Comparison of ENCODE assay signal across 1 cellular context in genomic region chr10:76711374-76711997, GRCh38.
TF ChIP-seq lines count a peak whose summit lies in the region.

No MANE protein-coding gene starts in this region.

TF ChIP-seq in GM23338, 12 proteins besides CTCF, POLR2A, EP300 and RAD21 (continued from another document):
- TF ChIP-seq REST (IDR thresholded peaks at IDR 0.05; ENCODE audit: unreplicated experiment), result no peak
- no peak for TF ChIP-seq JUNB (IDR thresholded peaks at IDR 0.05; ENCODE audit: unreplicated experiment)
- TF ChIP-seq STAT1 (IDR thresholded peaks at IDR 0.05; ENCODE audit: unreplicated experiment), result no peak
